ENCODE assay signal across 11 cellular contexts in genomic region chr20:41616228-41616627, GRCh38. TPM values are rescaled to one million over a fixed set of nuclear protein-coding genes. Genes with fewer than 3 reads are reported as not detected.
DNase-seq lines count a peak whose midpoint lies in the region; ATAC-seq and TF ChIP-seq lines count a peak whose summit lies in the region.
"Had no signal": no experiment of that assay in that cellular context is flagged by ENCODE, and none has a peak within 500 bp of the region (broad histone marks: within the 10 kb centered on the region; RNA-seq: fewer than 3 reads in every experiment).

No MANE protein-coding gene starts in this region.

- no peaks in the 10 kb centered on the region for H3K27me3 ChIP-seq in ACC112 (ENCODE audit: insufficient read depth, low read length)
- no peaks in the 10 kb centered on the region for H3K27me3 ChIP-seq in GM23338 (ENCODE audit: insufficient read depth)
- no peaks in the 10 kb centered on the region for H3K27me3 ChIP-seq in Peyer's patch
- H3K27me3 ChIP-seq: SJCRH30 had no signal

- no peaks in the 10 kb centered on the region for H3K36me3 Mint-ChIP-seq in GM23338 (ENCODE audit: low read depth)

- H3K4me1 ChIP-seq in ACC112 (ENCODE audit: control insufficient read depth, insufficient read depth, low read length, unreplicated experiment) = peaks cover 10% of the 10 kb centered on the region
- peaks cover 51% of the 10 kb centered on the region for H3K4me1 ChIP-seq in GM23338 (ENCODE audit: insufficient read depth)
- H3K4me1 ChIP-seq in Peyer's patch = peaks cover 0 to 11% (median 8%) of the 10 kb centered on the region in 4 donors

- H3K79me2 ChIP-seq in ACC112 (ENCODE audit: control insufficient read depth, insufficient read depth, low read length, unreplicated experiment) = peaks cover 61% of the 10 kb centered on the region
- peaks cover 64% of the 10 kb centered on the region for H3K79me2 ChIP-seq in GM23338 (replicated peaks; ENCODE audit: insufficient read depth)

- no peak for TF ChIP-seq POLR2A in Peyer's patch (IDR thresholded peaks at IDR 0.05)

- DNase-seq in GM23338 (ENCODE audit: low spot score) = no peak
- DNase-seq in SK-N-MC (ENCODE audit: low read depth, low spot score) = no peak
- peak; percentile 34 for DNase-seq in fibroblast of the conjunctiva (ENCODE audit: low read depth)
- DNase-seq in Peyer's patch = no peak
- DNase-seq in stimulated activated CD4-positive, alpha-beta T cell treated with anti-CD3 and anti-CD28 coated beads, Interleukin-4, amount 100 ng/mL, for 1 hour = no peak
- DNase-seq: activated naive CD4-positive, alpha-beta T cell; EL; SJCRH30 had no signal

- ATAC-seq in GM23338 = no peak
- ATAC-seq in GM21825 (IDR thresholded peaks at IDR 0.05; ENCODE audit: unreplicated experiment) = no peak
- ATAC-seq in HG03039 (IDR thresholded peaks at IDR 0.05; ENCODE audit: unreplicated experiment) = no peak

- H3K36me3 ChIP-seq in ACC112 (ENCODE audit: insufficient read depth, low read length) = no peaks in the 10 kb centered on the region
- H3K36me3 ChIP-seq in GM23338 (ENCODE audit: insufficient read depth) = no peaks in the 10 kb centered on the region
- no peaks in the 10 kb centered on the region for H3K36me3 ChIP-seq in SK-N-MC (ENCODE audit: insufficient read depth, low read length)
- H3K36me3 ChIP-seq in Peyer's patch = no peaks in the 10 kb centered on the region

- H2AFZ ChIP-seq in ACC112 (ENCODE audit: low read length, unreplicated experiment) (no peak overlapping the region), GM23338 (no peak overlapping the region)

- peaks cover 34% of the 10 kb centered on the region for H4K20me1 ChIP-seq in GM23338 (replicated peaks; ENCODE audit: insufficient read depth)

- H3K9ac ChIP-seq in SK-N-MC (ENCODE audit: insufficient read length) = peak overlapping the region; percentile 56

- no peaks in the 10 kb centered on the region for H3K9me3 Mint-ChIP-seq in GM23338

- H3K4me3 ChIP-seq in ACC112 (ENCODE audit: low read depth, low read length) (peak overlapping the region; percentile 80), GM23338 (peak overlapping the region; percentile 93), SK-N-MC (peak overlapping the region; percentile 92), Peyer's patch (no peak overlapping the region)

- TF ChIP-seq CTCF in GM23338 (conservative IDR thresholded peaks at IDR 0.05; ENCODE audit: low read depth in 2 of 2) = no peak
- no peak for TF ChIP-seq CTCF in Peyer's patch (IDR thresholded peaks at IDR 0.05)

- peak overlapping the region; percentile 92 for H3K4me3 Mint-ChIP-seq in GM23338

- H3K4me2 ChIP-seq in GM23338 = peak overlapping the region; percentile 98

- no peaks in the 10 kb centered on the region for H3K9me3 ChIP-seq in SK-N-MC (ENCODE audit: low read depth, low read length)
- H3K9me3 ChIP-seq in Peyer's patch = no peaks in the 10 kb centered on the region
- H3K9me3 ChIP-seq: SJCRH30 had no signal

- no peak overlapping the region for H3K27ac Mint-ChIP-seq in GM23338

- H3K27me3 Mint-ChIP-seq in GM23338 (ENCODE audit: insufficient read depth, low read depth, poor library complexity) = peaks cover 7% of the 10 kb centered on the region

- H3K9me2 ChIP-seq in GM23338 (ENCODE audit: insufficient read depth) = no peaks in the 10 kb centered on the region

- peaks cover 58% of the 10 kb centered on the region for H3K4me1 Mint-ChIP-seq in GM23338

- no peaks in the 10 kb centered on the region for H3F3A ChIP-seq in GM23338 (replicated peaks; ENCODE audit: low read depth)

- H3K27ac ChIP-seq in ACC112 (ENCODE audit: low read depth, low read length) = no peak overlapping the region
- H3K27ac ChIP-seq in GM23338 (ENCODE audit: low read depth) = no peak overlapping the region
- H3K27ac ChIP-seq in SK-N-MC = no peak overlapping the region
- H3K27ac ChIP-seq in Peyer's patch = no peak overlapping the region
- H3K27ac ChIP-seq: SJCRH30 had no signal

TF ChIP-seq in GM23338, 12 proteins besides CTCF, POLR2A, EP300 and RAD21 (continues in another document):
- TF ChIP-seq POLR2AphosphoS5 (IDR thresholded peaks at IDR 0.05; ENCODE audit: low read depth) = no peak
- TF ChIP-seq CREB1 (CRISPR knock-in tag; IDR thresholded peaks at IDR 0.05; ENCODE audit: low read depth) = no peak
- no peak for TF ChIP-seq STAT1 (IDR thresholded peaks at IDR 0.05; ENCODE audit: unreplicated experiment)
- no peak for TF ChIP-seq JUNB (IDR thresholded peaks at IDR 0.05; ENCODE audit: unreplicated experiment)
- TF ChIP-seq EZH2phosphoT487 (IDR thresholded peaks at IDR 0.05; ENCODE audit: unreplicated experiment) = no peak
- no peak for TF ChIP-seq ZNF114 (CRISPR knock-in tag; IDR thresholded peaks at IDR 0.05)
- no peak for TF ChIP-seq REST (IDR thresholded peaks at IDR 0.05; ENCODE audit: unreplicated experiment)
- no peak for TF ChIP-seq NANOG (IDR thresholded peaks at IDR 0.05; ENCODE audit: borderline replicate concordance)
- no peak for TF ChIP-seq EZH2 (IDR thresholded peaks at IDR 0.05; ENCODE audit: low read depth, unreplicated experiment)

RNA-seq across cellular contexts. Expression of gene CHD6, which starts 1.9 kb away (rescaled TPM):
- 41.0 and 45.9 TPM in 2 replicates for total RNA-seq in GM23338 (2014; rRNA removed; shearing (Covaris generic))
- polyA plus RNA-seq in GM23338 (2016; fragmentation: Nextera tagmentation; extraction: Ambion mirVana) = 158 and 162 TPM in 2 replicates
- 100 to 1,000 TPM in 1 of 4 donors, 10 to 100 TPM in 3; 21.5 to 130 (median 33.6) TPM for total RNA-seq in Peyer's patch

Comparison
In these comparisons a context has a peak if more than half of its experiments do, and no peak if none do; other contexts are left out.
1. H3K4me3 ChIP-seq: peak in ACC112 (single experiment), GM23338 (single experiment) and SK-N-MC (single experiment); none in Peyer's patch (0 of 4).